23 cellular contexts compared by ENCODE assay signal in the genomic region with DNA sequence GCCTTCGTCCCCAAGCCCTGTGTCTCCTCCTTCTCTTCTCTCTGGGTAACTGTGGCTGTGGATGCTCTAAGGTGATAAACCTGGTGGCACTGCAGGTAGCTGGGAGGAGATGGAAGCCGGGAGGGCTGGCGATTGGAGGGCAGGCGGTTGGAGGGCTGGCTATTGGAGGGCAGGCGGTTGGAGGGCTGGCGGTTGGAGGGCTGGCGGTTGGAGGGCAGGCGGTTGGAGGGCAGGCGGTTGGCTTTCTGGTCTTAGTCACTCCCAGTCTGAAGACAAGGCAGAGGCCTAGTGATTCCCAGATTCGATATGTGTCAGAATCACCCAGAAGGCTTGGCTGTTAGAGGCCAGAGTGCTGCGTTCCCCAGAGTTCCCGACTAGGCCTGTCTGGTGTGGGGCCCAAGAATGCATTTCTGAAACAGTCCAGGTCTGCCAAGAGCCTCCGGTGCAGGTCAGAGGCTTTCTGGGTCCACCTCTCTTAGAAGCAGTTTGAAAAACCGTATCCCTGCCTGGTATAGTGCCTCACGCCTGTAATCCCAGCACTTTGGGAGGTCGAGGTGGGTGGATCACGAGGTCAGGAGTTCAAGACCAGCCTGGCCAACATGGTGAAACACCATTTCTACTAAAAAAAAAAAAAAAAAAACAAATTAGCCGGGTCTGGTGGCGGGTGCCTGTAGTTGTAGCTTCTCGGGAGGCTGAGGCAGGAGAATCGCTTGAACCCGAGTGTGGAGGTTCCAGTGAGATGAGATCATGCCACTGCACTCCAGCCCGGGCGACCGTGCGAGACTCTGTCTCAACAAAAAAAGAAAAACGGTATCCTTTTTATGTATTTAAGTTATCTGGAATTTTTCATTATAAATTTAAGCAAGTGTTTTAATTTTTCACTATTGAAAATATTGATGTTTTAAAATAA. TPM values are rescaled to one million over a fixed set of nuclear protein-coding genes. Genes with fewer than 3 reads are reported as not detected.
DNase-seq lines count a peak whose midpoint lies in the region; ATAC-seq, FAIRE-seq and TF ChIP-seq lines count a peak whose summit lies in the region.
"Had no signal": no experiment of that assay in that cellular context is flagged by ENCODE, and none has a peak within 500 bp of the region (broad histone marks: within the 10 kb centered on the region; RNA-seq: fewer than 3 reads in every experiment).

No MANE protein-coding gene starts in this region.

- H3K27ac Mint-ChIP-seq in activated CD8-positive, alpha-beta memory T cell treated with anti-CD3 and anti-CD28 coated beads, Interleukin-2, amount 10 ng/mL, durations not matched to agents 7 days and 5 days, result peak overlapping the region; percentile 43
- peak overlapping the region; percentile 80 for H3K27ac Mint-ChIP-seq in activated B cell treated with CpG ODN at 0.5 μM for 24 hours
- peak overlapping the region; percentile 46 for H3K27ac Mint-ChIP-seq in stimulated activated memory B cell treated with anti-CD40 and anti-IgM and Interleukin-4, amounts not matched to agents 10 μg/mL and 1 μg/mL and 100 μg/mL, for 72 hours

- intact Hi-C loops in activated B cell treated with CpG ODN at 0.5 μM for 24 hours (cut with micrococcal nuclease) (no loop called here), kidney (cut with DNase I) (no loop called here)

- H3K36me3 Mint-ChIP-seq in activated CD8-positive, alpha-beta memory T cell treated with anti-CD3 and anti-CD28 coated beads, Interleukin-2, amount 10 ng/mL, durations not matched to agents 7 days and 5 days, result peaks cover 29% of the 10 kb centered on the region
- peaks cover 32% of the 10 kb centered on the region for H3K36me3 Mint-ChIP-seq in activated B cell treated with CpG ODN at 0.5 μM for 24 hours (ENCODE audit: low read depth)
- peaks cover 31% of the 10 kb centered on the region for H3K36me3 Mint-ChIP-seq in stimulated activated memory B cell treated with anti-CD40 and anti-IgM and Interleukin-4, amounts not matched to agents 10 μg/mL and 1 μg/mL and 100 μg/mL, for 72 hours

- no peak for FAIRE-seq in kidney (lab: Jason Lieb, UNC)
- FAIRE-seq: A204.1, endothelial cell of umbilical vein, H1, K562 had no signal

- H3K9me3 Mint-ChIP-seq in activated CD8-positive, alpha-beta memory T cell treated with anti-CD3 and anti-CD28 coated beads, Interleukin-2, amount 10 ng/mL, durations not matched to agents 7 days and 5 days (ENCODE audit: low read depth), result no peaks in the 10 kb centered on the region
- no peaks in the 10 kb centered on the region for H3K9me3 Mint-ChIP-seq in activated B cell treated with CpG ODN at 0.5 μM for 24 hours
- no peaks in the 10 kb centered on the region for H3K9me3 Mint-ChIP-seq in stimulated activated memory B cell treated with anti-CD40 and anti-IgM and Interleukin-4, amounts not matched to agents 10 μg/mL and 1 μg/mL and 100 μg/mL, for 72 hours

- TF ChIP-seq CTCF in activated B cell treated with CpG ODN at 0.5 μM for 24 hours (IDR thresholded peaks at IDR 0.05) (no peak), kidney (IDR thresholded peaks at IDR 0.05; ENCODE audit: borderline replicate concordance, extremely low read depth, insufficient read depth) (no peak), GM13976 (IDR thresholded peaks at IDR 0.05; ENCODE audit: borderline replicate concordance, control extremely low read depth, extremely low read depth, insufficient read depth, missing control alignments) (no peak)

- H3K4me1 Mint-ChIP-seq in activated CD8-positive, alpha-beta memory T cell treated with anti-CD3 and anti-CD28 coated beads, Interleukin-2, amount 10 ng/mL, durations not matched to agents 7 days and 5 days, result peaks cover 43% of the 10 kb centered on the region
- H3K4me1 Mint-ChIP-seq in activated B cell treated with CpG ODN at 0.5 μM for 24 hours, result peaks cover 38% of the 10 kb centered on the region
- peaks cover 33% of the 10 kb centered on the region for H3K4me1 Mint-ChIP-seq in stimulated activated memory B cell treated with anti-CD40 and anti-IgM and Interleukin-4, amounts not matched to agents 10 μg/mL and 1 μg/mL and 100 μg/mL, for 72 hours

- ATAC-seq in activated CD8-positive, alpha-beta memory T cell treated with anti-CD3 and anti-CD28 coated beads, Interleukin-2, amount 10 ng/mL, durations not matched to agents 7 days and 5 days, result no peak
- no peak for ATAC-seq in activated B cell treated with CpG ODN at 0.5 μM for 24 hours (ENCODE audit: low read depth)
- no peak for ATAC-seq in stimulated activated memory B cell treated with anti-CD40 and anti-IgM and Interleukin-4, amounts not matched to agents 10 μg/mL and 1 μg/mL and 100 μg/mL, for 72 hours
- ATAC-seq in HG02571 (IDR thresholded peaks at IDR 0.05; ENCODE audit: unreplicated experiment), result no peak

- H3K4me3 ChIP-seq in kidney (ENCODE audit: low read length in 2 of 2), result no peak overlapping the region
- H3K4me3 ChIP-seq: K562, uterus had no signal

- CTCF ChIA-PET in activated CD8-positive, alpha-beta memory T cell treated with anti-CD3 and anti-CD28 coated beads, Interleukin-2, amount 10 ng/mL, durations not matched to agents 7 days and 5 days (lab: Charles Lee), result interaction anchor here (1.1 kb wide), 1 partner anchor 518 kb away, joined by 4 read pairs; no protein-coding TSS in a partner anchor
- CTCF ChIA-PET in activated B cell treated with CpG ODN at 0.5 μM for 24 hours (lab: Charles Lee), result no interaction called here

- H3K27ac ChIP-seq in kidney (ENCODE audit: low read depth in 2 of 2, low read length in 2 of 2), result no peak overlapping the region

- peaks cover 6 to 7% of the 10 kb centered on the region in 2 donors for H3K4me1 ChIP-seq in kidney (ENCODE audit: control insufficient read depth in 1 of 2, insufficient read depth in 1 of 2, low read depth in 1 of 2, low read length in 2 of 2)
- H3K4me1 ChIP-seq: uterus had no signal

- in situ Hi-C loops in GM13976 (cut with MboI; ENCODE audit: low sequenced_read_pairs, unreplicated experiment), result no loop called here

- DNase-seq in activated CD8-positive, alpha-beta memory T cell treated with anti-CD3 and anti-CD28 coated beads, Interleukin-2, amount 10 ng/mL, durations not matched to agents 7 days and 5 days, result no peak
- DNase-seq in activated CD8-positive, alpha-beta memory T cell treated with anti-CD3 and anti-CD28 coated beads, Interleukin-2, amount 50 U/mL, for 48 hours, result no peak
- DNase-seq in activated B cell treated with CpG ODN at 0.5 μM for 24 hours (no peak), kidney (peak; percentile 41), hippocampal formation (lab: John Stamatoyannopoulos, UW) (no peak), GM13976 (ENCODE audit: low spot score) (no peak)
- DNase-seq: activated CD4-positive, alpha-beta T cell treated with anti-CD3 and anti-CD28 coated beads, Interleukin-2, amount 50 U/mL, for 48 hours; cortex of kidney; DMS 273 treated with DMSO at 0.1 percent for 48 hours; NCI-H1694 treated with DMSO at 0.1 percent for 48 hours; NCI-H2227 treated with DMSO at 0.1 percent for 48 hours; NCI-H748 treated with DMSO at 0.1 percent for 48 hours; occipital lobe; OCI-M1; stimulated activated CD4-positive, alpha-beta T cell treated with anti-CD3 and anti-CD28 coated beads, Interleukin-12 subunit alpha, Interleukin-12 subunit beta, amount 100 ng/mL, for 4 hours; T-helper 1 cell; uterus had no signal

- H3K9me3 ChIP-seq in kidney (ENCODE audit: control insufficient read depth in 1 of 2, low read length in 2 of 2), result no peaks in the 10 kb centered on the region
- H3K9me3 ChIP-seq: uterus had no signal

- POLR2A ChIA-PET in activated B cell treated with CpG ODN at 0.5 μM for 24 hours (lab: Charles Lee), result interaction anchor here (0.7 kb wide), 1 partner anchor 56 kb away, joined by 3 read pairs; no protein-coding TSS in a partner anchor

- no peak overlapping the region for H3K4me3 Mint-ChIP-seq in activated CD8-positive, alpha-beta memory T cell treated with anti-CD3 and anti-CD28 coated beads, Interleukin-2, amount 10 ng/mL, durations not matched to agents 7 days and 5 days
- H3K4me3 Mint-ChIP-seq in activated B cell treated with CpG ODN at 0.5 μM for 24 hours, result no peak overlapping the region
- no peak overlapping the region for H3K4me3 Mint-ChIP-seq in stimulated activated memory B cell treated with anti-CD40 and anti-IgM and Interleukin-4, amounts not matched to agents 10 μg/mL and 1 μg/mL and 100 μg/mL, for 72 hours

- no peak overlapping the region for H3K9ac ChIP-seq in kidney (ENCODE audit: low read length in 2 of 2)

- peaks cover 7 to 16% of the 10 kb centered on the region in 2 donors for H3K36me3 ChIP-seq in kidney (ENCODE audit: control insufficient read depth in 1 of 2, insufficient read depth in 2 of 2, low read length in 2 of 2)
- H3K36me3 ChIP-seq: uterus had no signal

- H3K27me3 Mint-ChIP-seq in activated CD8-positive, alpha-beta memory T cell treated with anti-CD3 and anti-CD28 coated beads, Interleukin-2, amount 10 ng/mL, durations not matched to agents 7 days and 5 days, result no peaks in the 10 kb centered on the region
- H3K27me3 Mint-ChIP-seq in activated B cell treated with CpG ODN at 0.5 μM for 24 hours, result no peaks in the 10 kb centered on the region
- no peaks in the 10 kb centered on the region for H3K27me3 Mint-ChIP-seq in stimulated activated memory B cell treated with anti-CD40 and anti-IgM and Interleukin-4, amounts not matched to agents 10 μg/mL and 1 μg/mL and 100 μg/mL, for 72 hours

RNA-seq across cellular contexts. Expression of gene WDR45B, which starts 59.7 kb away (rescaled TPM):
- total RNA-seq in activated CD8-positive, alpha-beta memory T cell treated with anti-CD3 and anti-CD28 coated beads, Interleukin-2, amount 10 ng/mL, durations not matched to agents 7 days and 5 days, result 10 to 100 TPM; 37.0 to 41.4 TPM
- total RNA-seq in activated B cell treated with CpG ODN at 0.5 μM for 24 hours, result 48.3 and 51.2 TPM in 2 replicates
- 65.4 TPM for total RNA-seq in kidney
- polyA plus RNA-seq in kidney (ENCODE audit: insufficient read depth, low read depth, low replicate concordance), result 64.7 TPM
